11 cellular contexts compared by ENCODE assay signal in genomic region chr13:33629610-33630009, GRCh38.
"Had no signal": no experiment of that assay in that cellular context is flagged by ENCODE, and none has a peak within 500 bp of the region (broad histone marks: within the 10 kb centered on the region; RNA-seq: fewer than 3 reads in every experiment).

No MANE protein-coding gene starts in this region.

- H2AFZ ChIP-seq: GM23248 had no signal

- H3K27ac ChIP-seq: GM23248 had no signal

- FAIRE-seq: H1, H54 had no signal

- H3K27ac Mint-ChIP-seq: GM23338, HFFc6 had no signal

- H3K4me3 Mint-ChIP-seq: GM23338, H9, HFFc6 had no signal

- H3K9me3 ChIP-seq: HAP-1 had no signal

- H3K4me3 ChIP-seq: GM23248, GM23338, HAP-1 had no signal

- H3K36me3 ChIP-seq: HAP-1 had no signal

- H3K4me1 ChIP-seq: HAP-1 had no signal

- H3K9ac ChIP-seq: GM23248 had no signal

- H3K9me3 Mint-ChIP-seq: GM23338, H9, HFFc6 had no signal

- DNase-seq: GOT3, H7, H9, HCEC 1CT, HFFc6 had no signal

- ATAC-seq: GM23338, HCT116 had no signal

- H3K4me2 ChIP-seq: GM23338 had no signal
